ENCODE assay signal across 1 cellular context in genomic region chr11:73566977-73567755, GRCh38.
TF ChIP-seq lines count a peak whose summit lies in the region.

No MANE protein-coding gene starts in this region.

TF ChIP-seq in HEK293, 187 proteins besides CTCF, POLR2A, EP300 and RAD21 (continued from another document and continues in another):
- peak; percentile 98 for TF ChIP-seq ZXDB (tag by site-specific recombination; IDR thresholded peaks at IDR 0.05)
- TF ChIP-seq ZBTB1 (tag by site-specific recombination; IDR thresholded peaks at IDR 0.05), result peak; percentile 66; the same call in 1 of the 2 replicates
- TF ChIP-seq, protein P1, sequence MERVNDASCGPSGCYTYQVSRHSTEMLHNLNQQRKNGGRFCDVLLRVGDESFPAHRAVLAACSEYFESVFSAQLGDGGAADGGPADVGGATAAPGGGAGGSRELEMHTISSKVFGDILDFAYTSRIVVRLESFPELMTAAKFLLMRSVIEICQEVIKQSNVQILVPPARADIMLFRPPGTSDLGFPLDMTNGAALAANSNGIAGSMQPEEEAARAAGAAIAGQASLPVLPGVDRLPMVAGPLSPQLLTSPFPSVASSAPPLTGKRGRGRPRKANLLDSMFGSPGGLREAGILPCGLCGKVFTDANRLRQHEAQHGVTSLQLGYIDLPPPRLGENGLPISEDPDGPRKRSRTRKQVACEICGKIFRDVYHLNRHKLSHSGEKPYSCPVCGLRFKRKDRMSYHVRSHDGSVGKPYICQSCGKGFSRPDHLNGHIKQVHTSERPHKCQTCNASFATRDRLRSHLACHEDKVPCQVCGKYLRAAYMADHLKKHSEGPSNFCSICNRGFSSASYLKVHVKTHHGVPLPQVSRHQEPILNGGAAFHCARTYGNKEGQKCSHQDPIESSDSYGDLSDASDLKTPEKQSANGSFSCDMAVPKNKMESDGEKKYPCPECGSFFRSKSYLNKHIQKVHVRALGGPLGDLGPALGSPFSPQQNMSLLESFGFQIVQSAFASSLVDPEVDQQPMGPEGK (tag by site-specific recombination; IDR thresholded peaks at IDR 0.05), result peak; percentile 64
- TF ChIP-seq, protein P2, sequence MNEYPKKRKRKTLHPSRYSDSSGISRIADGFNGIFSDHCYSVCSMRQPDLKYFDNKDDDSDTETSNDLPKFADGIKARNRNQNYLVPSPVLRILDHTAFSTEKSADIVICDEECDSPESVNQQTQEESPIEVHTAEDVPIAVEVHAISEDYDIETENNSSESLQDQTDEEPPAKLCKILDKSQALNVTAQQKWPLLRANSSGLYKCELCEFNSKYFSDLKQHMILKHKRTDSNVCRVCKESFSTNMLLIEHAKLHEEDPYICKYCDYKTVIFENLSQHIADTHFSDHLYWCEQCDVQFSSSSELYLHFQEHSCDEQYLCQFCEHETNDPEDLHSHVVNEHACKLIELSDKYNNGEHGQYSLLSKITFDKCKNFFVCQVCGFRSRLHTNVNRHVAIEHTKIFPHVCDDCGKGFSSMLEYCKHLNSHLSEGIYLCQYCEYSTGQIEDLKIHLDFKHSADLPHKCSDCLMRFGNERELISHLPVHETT (tag by site-specific recombination; IDR thresholded peaks at IDR 0.05), result peak; percentile 96
- peak; percentile 64 for TF ChIP-seq KLF10 (tag by site-specific recombination; IDR thresholded peaks at IDR 0.05)
- TF ChIP-seq, protein P3, sequence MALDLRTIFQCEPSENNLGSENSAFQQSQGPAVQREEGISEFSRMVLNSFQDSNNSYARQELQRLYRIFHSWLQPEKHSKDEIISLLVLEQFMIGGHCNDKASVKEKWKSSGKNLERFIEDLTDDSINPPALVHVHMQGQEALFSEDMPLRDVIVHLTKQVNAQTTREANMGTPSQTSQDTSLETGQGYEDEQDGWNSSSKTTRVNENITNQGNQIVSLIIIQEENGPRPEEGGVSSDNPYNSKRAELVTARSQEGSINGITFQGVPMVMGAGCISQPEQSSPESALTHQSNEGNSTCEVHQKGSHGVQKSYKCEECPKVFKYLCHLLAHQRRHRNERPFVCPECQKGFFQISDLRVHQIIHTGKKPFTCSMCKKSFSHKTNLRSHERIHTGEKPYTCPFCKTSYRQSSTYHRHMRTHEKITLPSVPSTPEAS (tag by site-specific recombination; IDR thresholded peaks at IDR 0.05), result no peak; the same call in 1 of the 2 replicates
- peak; percentile 50; the same call in 1 of the 2 replicates for TF ChIP-seq ZFP3 (tag by site-specific recombination; IDR thresholded peaks at IDR 0.05; ENCODE audit: low read depth)
- no peak for TF ChIP-seq KLF16 (tag by site-specific recombination; IDR thresholded peaks at IDR 0.05)
- peak; percentile 66; the same call in 1 of the 2 replicates for TF ChIP-seq WT1 (tag by site-specific recombination; IDR thresholded peaks at IDR 0.05)
- no peak for TF ChIP-seq ZBTB49 (tag by site-specific recombination; IDR thresholded peaks at IDR 0.05; ENCODE audit: low read depth)
- TF ChIP-seq TCF7L2 (IDR thresholded peaks at IDR 0.05; ENCODE audit: borderline replicate concordance, low read depth, low read length), result 0 out of 2 replicates have a peak, but pooled peaks have one; percentile 34
- TF ChIP-seq ZNF629 (tag by site-specific recombination; IDR thresholded peaks at IDR 0.05), result peak; percentile 97
- peak; percentile 72 for TF ChIP-seq ZNF10 (tag by site-specific recombination; IDR thresholded peaks at IDR 0.05)
- TF ChIP-seq, protein P4, sequence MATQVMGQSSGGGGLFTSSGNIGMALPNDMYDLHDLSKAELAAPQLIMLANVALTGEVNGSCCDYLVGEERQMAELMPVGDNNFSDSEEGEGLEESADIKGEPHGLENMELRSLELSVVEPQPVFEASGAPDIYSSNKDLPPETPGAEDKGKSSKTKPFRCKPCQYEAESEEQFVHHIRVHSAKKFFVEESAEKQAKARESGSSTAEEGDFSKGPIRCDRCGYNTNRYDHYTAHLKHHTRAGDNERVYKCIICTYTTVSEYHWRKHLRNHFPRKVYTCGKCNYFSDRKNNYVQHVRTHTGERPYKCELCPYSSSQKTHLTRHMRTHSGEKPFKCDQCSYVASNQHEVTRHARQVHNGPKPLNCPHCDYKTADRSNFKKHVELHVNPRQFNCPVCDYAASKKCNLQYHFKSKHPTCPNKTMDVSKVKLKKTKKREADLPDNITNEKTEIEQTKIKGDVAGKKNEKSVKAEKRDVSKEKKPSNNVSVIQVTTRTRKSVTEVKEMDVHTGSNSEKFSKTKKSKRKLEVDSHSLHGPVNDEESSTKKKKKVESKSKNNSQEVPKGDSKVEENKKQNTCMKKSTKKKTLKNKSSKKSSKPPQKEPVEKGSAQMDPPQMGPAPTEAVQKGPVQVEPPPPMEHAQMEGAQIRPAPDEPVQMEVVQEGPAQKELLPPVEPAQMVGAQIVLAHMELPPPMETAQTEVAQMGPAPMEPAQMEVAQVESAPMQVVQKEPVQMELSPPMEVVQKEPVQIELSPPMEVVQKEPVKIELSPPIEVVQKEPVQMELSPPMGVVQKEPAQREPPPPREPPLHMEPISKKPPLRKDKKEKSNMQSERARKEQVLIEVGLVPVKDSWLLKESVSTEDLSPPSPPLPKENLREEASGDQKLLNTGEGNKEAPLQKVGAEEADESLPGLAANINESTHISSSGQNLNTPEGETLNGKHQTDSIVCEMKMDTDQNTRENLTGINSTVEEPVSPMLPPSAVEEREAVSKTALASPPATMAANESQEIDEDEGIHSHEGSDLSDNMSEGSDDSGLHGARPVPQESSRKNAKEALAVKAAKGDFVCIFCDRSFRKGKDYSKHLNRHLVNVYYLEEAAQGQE (tag by site-specific recombination; IDR thresholded peaks at IDR 0.05), result peak; percentile 28; the same call in 1 of the 2 replicates
- TF ChIP-seq ZSCAN30 (tag by site-specific recombination; IDR thresholded peaks at IDR 0.05), result peak; percentile 40; the same call in 1 of the 2 replicates
- peak; percentile 29; the same call in 1 of the 2 replicates for TF ChIP-seq ZNF518A (tag by site-specific recombination; conservative IDR thresholded peaks at IDR 0.05; ENCODE audit: low read depth)
- peak; percentile 20; the same call in 1 of the 2 replicates for TF ChIP-seq ZBTB8A (tag by site-specific recombination; IDR thresholded peaks at IDR 0.05)
- peak; percentile 87 for TF ChIP-seq INSM2 (tag by site-specific recombination; IDR thresholded peaks at IDR 0.05)
- peak; percentile 94 for TF ChIP-seq ZEB2 (tag by site-specific recombination; IDR thresholded peaks at IDR 0.05)
- peak; percentile 89 for TF ChIP-seq BCL11A (tag by site-specific recombination; IDR thresholded peaks at IDR 0.05; ENCODE audit: low read depth)
- no peak for TF ChIP-seq ZNF148 (tag by site-specific recombination; IDR thresholded peaks at IDR 0.05; ENCODE audit: borderline replicate concordance)
- TF ChIP-seq ZNF223 (tag by site-specific recombination; IDR thresholded peaks at IDR 0.05), result 0 out of 2 replicates have a peak, but pooled peaks have one; percentile 75
- TF ChIP-seq ZFP37 (tag by site-specific recombination; IDR thresholded peaks at IDR 0.05), result no peak
- TF ChIP-seq KLF17 (tag by site-specific recombination; IDR thresholded peaks at IDR 0.05), result peak; percentile 69; the same call in 1 of the 2 replicates
- peak; percentile 72; the same call in 1 of the 2 replicates for TF ChIP-seq OVOL3 (tag by site-specific recombination; IDR thresholded peaks at IDR 0.05)
- TF ChIP-seq ZNF626 (tag by site-specific recombination; IDR thresholded peaks at IDR 0.05), result no peak
- peak; percentile 92 for TF ChIP-seq PRDM1 (tag by site-specific recombination; IDR thresholded peaks at IDR 0.05)
- 0 out of 2 replicates have a peak, but pooled peaks have one; percentile 69 for TF ChIP-seq ZFP69B (tag by site-specific recombination; IDR thresholded peaks at IDR 0.05)
- peak; percentile 99 for TF ChIP-seq SP7 (tag by site-specific recombination; IDR thresholded peaks at IDR 0.05)
- TF ChIP-seq OSR2 (tag by site-specific recombination; IDR thresholded peaks at IDR 0.05), result peak; percentile 90
- TF ChIP-seq ZNF23 (tag by site-specific recombination; IDR thresholded peaks at IDR 0.05; ENCODE audit: borderline replicate concordance), result no peak
- no peak for TF ChIP-seq ZNF555 (tag by site-specific recombination; conservative IDR thresholded peaks at IDR 0.05)
